In genomic region chr3:129439817-129440647, GRCh38 we compare ENCODE assay signal across 1 cellular context.
TF ChIP-seq lines count a peak whose summit lies in the region.

TSS of gene IFT122 (plus strand) at chr3:129440224. CDS start at chr3:129440331, 107 bp downstream.
TSS of gene MBD4 (minus strand) at chr3:129439948. CDS start at chr3:129439833, 115 bp downstream.

TF ChIP-seq in HepG2, 621 proteins besides CTCF, POLR2A, EP300 and RAD21 (continued from another document and continues in another):
- peak; percentile 76; the same call in 1 of the 2 replicates for TF ChIP-seq RXRA (CRISPR knock-in tag; IDR thresholded peaks at IDR 0.05)
- no peak for TF ChIP-seq ZNF879 (CRISPR knock-in tag; IDR thresholded peaks at IDR 0.05)
- TF ChIP-seq GLI4 (CRISPR knock-in tag; IDR thresholded peaks at IDR 0.05; ENCODE audit: borderline replicate concordance): 0 out of 2 replicates have a peak, but pooled peaks have one; percentile 21
- no peak for TF ChIP-seq ZNF674 (CRISPR knock-in tag; IDR thresholded peaks at IDR 0.05; ENCODE audit: low read depth)
- TF ChIP-seq DNMT1 (CRISPR knock-in tag; IDR thresholded peaks at IDR 0.05): peak; percentile 78; the same call in 1 of the 2 replicates
- TF ChIP-seq ZNF605 (CRISPR knock-in tag; IDR thresholded peaks at IDR 0.05): no peak; the same call in 1 of the 2 replicates
- no peak for TF ChIP-seq ZKSCAN5 (CRISPR knock-in tag; IDR thresholded peaks at IDR 0.05)
- TF ChIP-seq ZNF468 (CRISPR knock-in tag; IDR thresholded peaks at IDR 0.05): no peak
- TF ChIP-seq NR2C2 (CRISPR knock-in tag; IDR thresholded peaks at IDR 0.05; ENCODE audit: borderline replicate concordance): peak; percentile 62
- no peak for TF ChIP-seq ZNF382 (CRISPR knock-in tag; IDR thresholded peaks at IDR 0.05; ENCODE audit: borderline replicate concordance)
- TF ChIP-seq ARNTL (CRISPR knock-in tag; IDR thresholded peaks at IDR 0.05): 0 out of 2 replicates have a peak, but pooled peaks have one; percentile 43
- TF ChIP-seq AGO1 (IDR thresholded peaks at IDR 0.05; ENCODE audit: low read depth, low read length, poor library complexity, severe bottlenecking): peak; percentile 48
- no peak for TF ChIP-seq ZNF775 (CRISPR knock-in tag; IDR thresholded peaks at IDR 0.05; ENCODE audit: borderline replicate concordance)
- TF ChIP-seq TFDP1 (CRISPR knock-in tag; IDR thresholded peaks at IDR 0.05; ENCODE audit: borderline replicate concordance): peak; percentile 62
- no peak for TF ChIP-seq NCOA5 (CRISPR knock-in tag; IDR thresholded peaks at IDR 0.05)
- TF ChIP-seq ZNF614 (CRISPR knock-in tag; IDR thresholded peaks at IDR 0.05; ENCODE audit: borderline replicate concordance): peak; percentile 32; the same call in 1 of the 2 replicates
- TF ChIP-seq TEAD3 (CRISPR knock-in tag; optimal IDR thresholded peaks at IDR 0.05; ENCODE audit: borderline replicate concordance): peak; percentile 13
- TF ChIP-seq KDM3A (CRISPR knock-in tag; IDR thresholded peaks at IDR 0.05; ENCODE audit: low read depth): peak; percentile 76; the same call in 1 of the 2 replicates
- TF ChIP-seq ZFP91 (CRISPR knock-in tag; IDR thresholded peaks at IDR 0.05; ENCODE audit: borderline replicate concordance): peak; percentile 86
- TF ChIP-seq TOPORS (CRISPR knock-in tag; IDR thresholded peaks at IDR 0.05): 0 out of 2 replicates have a peak, but pooled peaks have one; percentile 32
- TF ChIP-seq CHCHD3 (CRISPR knock-in tag; IDR thresholded peaks at IDR 0.05): no peak
- TF ChIP-seq DRAP1 (CRISPR knock-in tag; IDR thresholded peaks at IDR 0.05): peak; percentile 92
- no peak for TF ChIP-seq ZBTB3 (CRISPR knock-in tag; IDR thresholded peaks at IDR 0.05; ENCODE audit: borderline replicate concordance, low read depth)
- TF ChIP-seq ZNF749 (CRISPR knock-in tag; IDR thresholded peaks at IDR 0.05; ENCODE audit: borderline replicate concordance): peak; percentile 89; the same call in 1 of the 2 replicates
- no peak for TF ChIP-seq KLF12 (CRISPR knock-in tag; IDR thresholded peaks at IDR 0.05; ENCODE audit: borderline replicate concordance)
- no peak for TF ChIP-seq ONECUT2 (CRISPR knock-in tag; IDR thresholded peaks at IDR 0.05)
- TF ChIP-seq ZNF34 (CRISPR knock-in tag; IDR thresholded peaks at IDR 0.05; ENCODE audit: borderline replicate concordance): no peak
- TF ChIP-seq ZNF589 (CRISPR knock-in tag; conservative IDR thresholded peaks at IDR 0.05): peak; percentile 69
- no peak for TF ChIP-seq ZBTB7B (CRISPR knock-in tag; IDR thresholded peaks at IDR 0.05)
- TF ChIP-seq NR1H2 (CRISPR knock-in tag; IDR thresholded peaks at IDR 0.05; ENCODE audit: borderline replicate concordance, low read depth): no peak
- TF ChIP-seq TCF7L2 (IDR thresholded peaks at IDR 0.05; ENCODE audit: low read depth, low read length): no peak
- 0 out of 2 replicates have a peak, but pooled peaks have one; percentile 54 for TF ChIP-seq FOXK1 (CRISPR knock-in tag; IDR thresholded peaks at IDR 0.05; ENCODE audit: borderline replicate concordance, low read depth)
- 0 out of 2 replicates have a peak, but pooled peaks have one; percentile 70 for TF ChIP-seq GPN1 (CRISPR knock-in tag; IDR thresholded peaks at IDR 0.05; ENCODE audit: borderline replicate concordance)
- TF ChIP-seq POLR2AphosphoS5 (IDR thresholded peaks at IDR 0.05; ENCODE audit: low read depth, low read length): peak; percentile 37
- no peak; the same call in none of the 2 replicates for TF ChIP-seq ZBED4 (CRISPR knock-in tag; IDR thresholded peaks at IDR 0.05; ENCODE audit: borderline replicate concordance)
- peak; percentile 83 for TF ChIP-seq ZNF263 (CRISPR knock-in tag; IDR thresholded peaks at IDR 0.05)
- TF ChIP-seq PRDM10 (CRISPR knock-in tag; IDR thresholded peaks at IDR 0.05; ENCODE audit: low read depth): no peak; the same call in 1 of the 2 replicates
- peak; percentile 75 for TF ChIP-seq GATAD1 (CRISPR knock-in tag; IDR thresholded peaks at IDR 0.05)
- no peak for TF ChIP-seq ATM (IDR thresholded peaks at IDR 0.05; ENCODE audit: borderline replicate concordance)
- TF ChIP-seq SNAPC2 (CRISPR knock-in tag; IDR thresholded peaks at IDR 0.05): no peak
- TF ChIP-seq RBM22 (optimal IDR thresholded peaks at IDR 0.05; ENCODE audit: low read length): no peak
- no peak for TF ChIP-seq BCL6 (CRISPR knock-in tag; IDR thresholded peaks at IDR 0.05)
- peak; percentile 41; the same call in 1 of the 2 replicates for TF ChIP-seq ETV5 (CRISPR knock-in tag; IDR thresholded peaks at IDR 0.05; ENCODE audit: borderline replicate concordance)
- TF ChIP-seq DR1 (CRISPR knock-in tag; IDR thresholded peaks at IDR 0.05): peak; percentile 76
- TF ChIP-seq ZFP62 (CRISPR knock-in tag; IDR thresholded peaks at IDR 0.05): no peak
- TF ChIP-seq EEA1 (CRISPR knock-in tag; IDR thresholded peaks at IDR 0.05; ENCODE audit: borderline replicate concordance): peak; percentile 59; the same call in 1 of the 2 replicates
- TF ChIP-seq SALL2 (CRISPR knock-in tag; IDR thresholded peaks at IDR 0.05): no peak
- TF ChIP-seq MLXIP (CRISPR knock-in tag; IDR thresholded peaks at IDR 0.05; ENCODE audit: borderline replicate concordance): no peak
- TF ChIP-seq THRA (CRISPR knock-in tag; IDR thresholded peaks at IDR 0.05; ENCODE audit: borderline replicate concordance): peak; percentile 9; the same call in 1 of the 2 replicates
- peak; percentile 33; the same call in 1 of the 2 replicates for TF ChIP-seq ATF2 (CRISPR knock-in tag; IDR thresholded peaks at IDR 0.05)
- TF ChIP-seq ZNF580 (CRISPR knock-in tag; IDR thresholded peaks at IDR 0.05; ENCODE audit: borderline replicate concordance, low read depth): 0 out of 2 replicates have a peak, but pooled peaks have one; percentile 40
